5 cellular contexts compared by ENCODE assay signal in genomic region chr14:104208331-104208730, GRCh38.
DNase-seq lines count a peak whose midpoint lies in the region; ATAC-seq, FAIRE-seq and TF ChIP-seq lines count a peak whose summit lies in the region.
"Not testable (repeated sequence)": the region's sequence is repeated elsewhere in the genome, so short reads cannot be mapped to it uniquely, and the experiment has no call there.

No MANE protein-coding gene starts in this region.

- DNase-seq in Right ventricle myocardium inferior (ENCODE audit: missing footprints) (peak; percentile 26), Right ventricle myocardium superior (peak; percentile 16), left cardiac atrium (peak; percentile 2), right cardiac atrium (peak in 2 of 3 donors; percentile 2 to 30), kidney (peak; percentile 52)

- H3K4me3 ChIP-seq in right cardiac atrium (ENCODE audit: low read length); kidney (ENCODE audit: low read length in 2 of 2): not testable (repeated sequence)

- not testable (repeated sequence) for H3K27me3 ChIP-seq in right cardiac atrium (ENCODE audit: control insufficient read depth, insufficient read depth)

- not testable (repeated sequence) for H3K9ac ChIP-seq in kidney (ENCODE audit: low read length in 2 of 2)

- intact Hi-C loops in Right ventricle myocardium inferior (cut with DNase I); Right ventricle myocardium superior (cut with DNase I); left cardiac atrium (cut with DNase I); right cardiac atrium (cut with DNase I); kidney (cut with DNase I): not testable (repeated sequence)

- not testable (repeated sequence) for TF ChIP-seq CTCF in kidney (IDR thresholded peaks at IDR 0.05; ENCODE audit: borderline replicate concordance, extremely low read depth, insufficient read depth)

- not testable (repeated sequence) for H3K4me1 ChIP-seq in right cardiac atrium (ENCODE audit: control insufficient read depth, insufficient read depth, low read length); kidney (ENCODE audit: control insufficient read depth in 1 of 2, insufficient read depth in 1 of 2, low read depth in 1 of 2, low read length in 2 of 2)

- not testable (repeated sequence) for H3K27ac ChIP-seq in right cardiac atrium (ENCODE audit: low read length); kidney (ENCODE audit: low read depth in 2 of 2, low read length in 2 of 2)

- H3K36me3 ChIP-seq in kidney (ENCODE audit: control insufficient read depth in 1 of 2, insufficient read depth in 2 of 2, low read length in 2 of 2) = not testable (repeated sequence)

- H3K9me3 ChIP-seq in right cardiac atrium (ENCODE audit: control insufficient read depth, low read length); kidney (ENCODE audit: control insufficient read depth in 1 of 2, low read length in 2 of 2): not testable (repeated sequence)

- not testable (repeated sequence) for ATAC-seq in Right ventricle myocardium inferior; Right ventricle myocardium superior (ENCODE audit: poor library complexity); left cardiac atrium; right cardiac atrium

- WGBS in right cardiac atrium = 95% methylated on average over 21 of the region's 21 CpGs

- not testable (repeated sequence) for FAIRE-seq in kidney (lab: Jason Lieb, UNC)

Comparison
In these comparisons a context has a peak if more than half of its experiments do, and no peak if none do; other contexts are left out.
1. DNase-seq: peak in every context shown above with its lines; median percentile 52 in kidney; 26 in Right ventricle myocardium inferior; 16 in Right ventricle myocardium superior; 16 in right cardiac atrium; 2 in left cardiac atrium.